2 cellular contexts compared by ENCODE assay signal in genomic region chr14:36442824-36443241, GRCh38.
A peak's percentile ranks its signal among the peaks of the same experiment; 100 is the strongest.
TF ChIP-seq lines count a peak whose summit lies in the region.

No MANE protein-coding gene starts in this region.

TF ChIP-seq in HEK293, 187 proteins besides CTCF, POLR2A, EP300 and RAD21:
- no peak for TF ChIP-seq ZNF121 (tag by site-specific recombination; IDR thresholded peaks at IDR 0.05)
- peak; percentile 84 for TF ChIP-seq ZBTB17 (tag by site-specific recombination; IDR thresholded peaks at IDR 0.05)
- no peak for TF ChIP-seq ZNF157 (tag by site-specific recombination; IDR thresholded peaks at IDR 0.05)
- no peak for TF ChIP-seq ZBTB6 (tag by site-specific recombination; IDR thresholded peaks at IDR 0.05)
- TF ChIP-seq ZNF433 (tag by site-specific recombination; IDR thresholded peaks at IDR 0.05; ENCODE audit: low read depth): no peak
TF ChIP-seq in HEK293: peak in this region for 1.

TF ChIP-seq in H1, 55 proteins besides CTCF, POLR2A, EP300 and RAD21:
- TF ChIP-seq FOSL1 (IDR thresholded peaks at IDR 0.05; ENCODE audit: insufficient read depth, low read depth, low read length) (no peak), USF2 (IDR thresholded peaks at IDR 0.05; ENCODE audit: low read length) (no peak), CTBP2 (IDR thresholded peaks at IDR 0.05; ENCODE audit: borderline replicate concordance, insufficient read depth, insufficient read length, low read length) (no peak), ASH2L (IDR thresholded peaks at IDR 0.05; ENCODE audit: low read length) (no peak), RNF2 (IDR thresholded peaks at IDR 0.05; ENCODE audit: borderline replicate concordance, low read depth, low read length, missing control alignments, poor library complexity, severe bottlenecking) (no peak), MAX (IDR thresholded peaks at IDR 0.05) (no peak), SP2 (IDR thresholded peaks at IDR 0.05; ENCODE audit: low read length) (no peak), CHD7 (IDR thresholded peaks at IDR 0.05; ENCODE audit: insufficient replicate concordance, low read length) (no peak), E2F6 (IDR thresholded peaks at IDR 0.05) (no peak), KDM5A (IDR thresholded peaks at IDR 0.05; ENCODE audit: low read length) (no peak), BCL11A (IDR thresholded peaks at IDR 0.05; ENCODE audit: low read depth in 2 of 2, low read length in 2 of 2) (no peak), ATF2 (IDR thresholded peaks at IDR 0.05; ENCODE audit: low read length) (no peak), TCF12 (IDR thresholded peaks at IDR 0.05; ENCODE audit: low read depth, low read length) (no peak), TBP (IDR thresholded peaks at IDR 0.05; ENCODE audit: low read depth, low read length) (no peak), CREB1 (IDR thresholded peaks at IDR 0.05) (no peak)
